22 cellular contexts compared by ENCODE assay signal in the genomic region with DNA sequence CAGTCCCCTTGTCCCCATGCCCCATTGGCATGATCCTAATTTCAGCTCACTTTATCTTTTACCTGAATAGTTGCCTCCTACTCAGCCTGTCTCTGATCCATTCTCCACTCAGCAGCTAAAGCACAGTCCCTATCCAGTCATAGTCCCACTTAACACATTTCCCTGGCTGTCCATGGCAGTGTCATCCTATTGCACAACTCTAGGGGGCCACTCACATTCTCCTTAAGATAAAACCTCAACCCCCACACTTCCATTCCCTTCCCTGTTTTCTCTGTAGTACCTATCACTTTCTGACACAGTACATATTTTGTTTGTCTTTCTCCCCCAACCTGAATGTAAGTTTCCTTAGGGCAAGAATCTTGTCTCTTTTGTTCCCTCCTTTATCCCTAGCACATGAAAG.
"Had no signal": no experiment of that assay in that cellular context is flagged by ENCODE, and none has a peak within 500 bp of the region (broad histone marks: within the 10 kb centered on the region; RNA-seq: fewer than 3 reads in every experiment).

No MANE protein-coding gene starts in this region.

- H3K4me3 ChIP-seq: right lobe of liver, smooth muscle cell, testis had no signal

- DNase-seq: activated B cell treated with CpG ODN at 0.5 μM for 24 hours; activated CD4-positive, alpha-beta memory T cell treated with anti-CD3 and anti-CD28 coated beads for 36 hours; activated CD4-positive, alpha-beta T cell treated with anti-CD3 and anti-CD28 coated beads for 36 hours; activated naive CD4-positive, alpha-beta T cell treated with anti-CD3 and anti-CD28 coated beads for 36 hours; activated naive CD8-positive, alpha-beta T cell treated with anti-CD3 and anti-CD28 coated beads, Interleukin-2, amount 10 ng/mL, durations not matched to agents 7 days and 5 days; activated T-cell treated with anti-CD3 and anti-CD28 coated beads, Interleukin-2, amount 50 U/mL, for 48 hours; brain microvascular endothelial cell; caudate nucleus; effector CD8-positive, alpha-beta T cell; erythroblast; foreskin keratinocyte; glutamatergic neuron; hippocampal formation; nucleus accumbens; right lobe of liver; stimulated activated CD4-positive, alpha-beta T cell treated with anti-CD3 and anti-CD28 coated beads, Interleukin-2, amount 100 ng/mL, for 48 hours; stimulated activated CD8-positive, alpha-beta memory T cell treated with anti-CD3 and anti-CD28 coated beads, Interleukin-4, amount 100 ng/mL, for 48 hours; stimulated activated naive B cell treated with anti-CD40 and anti-IgM and Interleukin-4, amounts not matched to agents 10 μg/mL and 1 μg/mL and 100 μg/mL, for 72 hours; T1000; testis had no signal

- H3K27me3 ChIP-seq: brain microvascular endothelial cell, foreskin keratinocyte, right lobe of liver, testis had no signal

- H3K4me1 ChIP-seq: foreskin keratinocyte, parathyroid adenoma, right lobe of liver, testis had no signal

- H3K9me3 ChIP-seq: right lobe of liver, testis had no signal

- H3K36me3 ChIP-seq: brain microvascular endothelial cell, right lobe of liver had no signal

- ATAC-seq: activated CD4-positive, alpha-beta T cell treated with anti-CD3 and anti-CD28 coated beads for 36 hours; foreskin keratinocyte; stimulated activated naive B cell treated with anti-CD40 and anti-IgM and Interleukin-4, amounts not matched to agents 10 μg/mL and 1 μg/mL and 100 μg/mL, for 72 hours had no signal

- H3K27ac ChIP-seq: brain microvascular endothelial cell, foreskin keratinocyte, parathyroid adenoma, right lobe of liver, testis had no signal
